ENCODE assay signal across 8 cellular contexts in the genomic region with DNA sequence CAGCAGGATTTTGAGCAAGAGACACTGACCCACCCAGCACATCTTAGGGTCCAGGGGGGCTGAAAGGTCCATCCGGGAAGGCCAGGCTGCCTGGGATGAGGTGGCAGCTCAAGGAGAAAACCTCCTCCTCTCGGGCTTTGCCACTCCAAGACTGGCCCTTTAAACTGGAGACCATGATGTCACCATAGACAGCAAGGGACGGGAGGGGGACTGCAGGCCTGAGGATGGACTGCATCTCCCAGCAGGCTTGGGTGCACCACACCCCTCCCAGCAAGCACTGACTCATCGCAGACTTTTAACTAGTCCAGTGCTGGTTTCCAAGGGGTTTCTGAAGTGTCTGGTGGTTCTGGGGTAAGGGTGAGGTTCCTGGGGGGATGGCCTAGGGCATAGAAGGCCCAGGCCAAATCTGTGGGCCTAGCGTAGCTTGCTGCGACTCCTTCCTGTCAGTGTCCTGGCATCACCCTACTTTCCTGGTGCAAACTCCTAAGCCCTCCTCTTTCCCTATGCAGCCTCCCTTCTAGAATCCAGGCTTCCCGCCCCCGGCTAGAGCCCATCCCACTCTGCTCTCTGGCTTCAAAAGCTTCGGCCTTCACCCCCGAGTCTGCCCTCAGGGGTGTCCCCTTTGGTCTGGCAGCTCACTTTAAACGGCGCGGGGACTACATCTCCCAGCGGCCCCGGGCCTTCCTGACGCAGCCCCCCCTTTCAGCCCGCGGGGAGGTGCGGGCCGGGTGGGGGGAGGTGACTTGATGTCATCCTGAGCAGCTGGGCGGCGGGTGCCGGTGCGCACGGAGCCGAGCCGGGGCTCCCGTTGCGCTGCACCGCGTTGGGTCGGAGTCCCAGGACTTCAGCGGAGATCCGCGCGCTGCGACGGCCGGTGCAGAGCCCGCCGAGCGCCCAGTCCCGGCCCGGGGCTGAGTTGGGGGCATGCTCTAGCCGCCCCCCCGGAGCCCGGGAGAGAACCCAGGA. TPM values are rescaled to one million over a fixed set of nuclear protein-coding genes. Genes with fewer than 3 reads are reported as not detected.
DNase-seq lines count a peak whose midpoint lies in the region; ATAC-seq and TF ChIP-seq lines count a peak whose summit lies in the region.

A gene (plus strand): TSS at position 746 of the 966 bp plus-strand sequence. CDS start 1,046 bp downstream, outside the sequence.

- TF ChIP-seq POLR2A in tibial nerve (IDR thresholded peaks at IDR 0.05): peak; percentile 37 to 78

- peaks cover 5% of the 10 kb centered on the region for H3K36me3 Mint-ChIP-seq in T-cell

- no peaks in the 10 kb centered on the region for H3K27me3 ChIP-seq in parathyroid adenoma (ENCODE audit: control insufficient read depth, insufficient read depth, low read length)
- no peaks in the 10 kb centered on the region for H3K27me3 ChIP-seq in tibial nerve

- no peaks in the 10 kb centered on the region for H3K27me3 Mint-ChIP-seq in T-cell

- 1% methylated on average over 39 to 47 of the region's 47 CpGs for WGBS in adipose tissue, 3 donors
- 1% methylated on average over 18 to 31 of the region's 47 CpGs for WGBS in tibial nerve, 2 donors

- CTCF ChIA-PET in T-cell (lab: Charles Lee): interaction anchor here in 1 of 2 donors (0.5 to 1.3 kb wide), 4 partner anchors 80 to 845 kb away, joined by 3 to 5 read pairs (median 4); a partner anchor contains a TSS

- H3K4me3 Mint-ChIP-seq in T-cell: peak within 1 kb of the TSS; percentile 90 to 94 (median 93)

- no peaks in the 10 kb centered on the region for H3K79me2 ChIP-seq in parathyroid adenoma

- ATAC-seq in HG02870 (IDR thresholded peaks at IDR 0.05; ENCODE audit: unreplicated experiment): peak; percentile 88
- ATAC-seq in T-cell (replicated peaks in 1 of 4): peak; percentile 92 to 96 (median 94)

- peak; percentile 59 to 83 for TF ChIP-seq EP300 in tibial nerve (IDR thresholded peaks at IDR 0.05)

- peak within 1 kb of the TSS; percentile 96 for H3K4me2 ChIP-seq in parathyroid adenoma (ENCODE audit: low read length)

- POLR2A ChIA-PET in T-cell (lab: Charles Lee): interaction anchor here (0.5 to 1.1 kb wide), 5 partner anchors 12 to 146 kb away, joined by 3 to 6 read pairs (median 4); a partner anchor contains a TSS

- TF ChIP-seq CTCF in GM12875 (IDR thresholded peaks at IDR 0.05; ENCODE audit: borderline replicate concordance, insufficient read depth, low read depth, low read length) (no peak), parathyroid adenoma (IDR thresholded peaks at IDR 0.05) (no peak), tibial nerve (IDR thresholded peaks at IDR 0.05) (peak in 2 of 5 experiments; percentile 16 to 67)

- H3K27ac Mint-ChIP-seq in T-cell: peak within 1 kb of the TSS; percentile 99

- H2AFZ ChIP-seq in parathyroid adenoma: peak within 1 kb of the TSS; percentile 89

- H3K36me3 ChIP-seq in parathyroid adenoma (ENCODE audit: control insufficient read depth, insufficient read depth, low read length) (no peaks in the 10 kb centered on the region), tibial nerve (peaks cover 0 to 29% (median 0%) of the 10 kb centered on the region in 3 donors)

- H3K27ac ChIP-seq in adipose tissue (ENCODE audit: low read depth, low read length): peak within 1 kb of the TSS; percentile 83
- peak within 1 kb of the TSS; percentile 85 for H3K27ac ChIP-seq in parathyroid adenoma
- peak within 1 kb of the TSS; percentile 91 to 98 (median 92) for H3K27ac ChIP-seq in tibial nerve

- peak within 1 kb of the TSS; percentile 53 for H3K9ac ChIP-seq in parathyroid adenoma

- H3K9me3 ChIP-seq in parathyroid adenoma (ENCODE audit: control insufficient read depth, low read length): no peaks in the 10 kb centered on the region
- H3K9me3 ChIP-seq in tibial nerve: no peaks in the 10 kb centered on the region

- no peaks in the 10 kb centered on the region for H3K9me3 Mint-ChIP-seq in T-cell

- DNase-seq in NCI-H146 (lab: John Stamatoyannopoulos, UW) (peak; percentile 90), T-cell (peak; percentile 82 to 95 (median 90)), cardiac septum (ENCODE audit: low spot score) (peak; percentile 96), tibial nerve (ENCODE audit: low spot score in 2 of 2) (peak; percentile 88 to 92)

- H3K4me1 Mint-ChIP-seq in T-cell: peaks cover 14 to 23% (median 18%) of the 10 kb centered on the region in 3 donors

- H3K4me1 ChIP-seq in parathyroid adenoma: peaks cover 2% of the 10 kb centered on the region
- peaks cover 0 to 31% (median 13%) of the 10 kb centered on the region in 4 donors for H3K4me1 ChIP-seq in tibial nerve

- intact Hi-C loops in cardiac septum (cut with DNase I): loop anchor here (1.0 kb wide), 1 partner anchor 103 kb away; a partner anchor contains a TSS

- H3K4me3 ChIP-seq in GM12875 (ENCODE audit: low read depth, low read length): peak within 1 kb of the TSS; percentile 65
- peak within 1 kb of the TSS; percentile 80 for H3K4me3 ChIP-seq in parathyroid adenoma (ENCODE audit: low read depth, low read length)
- peak within 1 kb of the TSS; percentile 72 to 98 (median 86) for H3K4me3 ChIP-seq in tibial nerve

RNA-seq across cellular contexts. Expression of the gene that starts here (rescaled TPM):
- 10 to 100 TPM; 15.3 to 25.4 (median 17.2) TPM for total RNA-seq in T-cell
- polyA plus RNA-seq in adipose tissue: 10 to 100 TPM in 2 of 3 donors, 1 to 10 TPM in 1; 10.0 to 17.9 (median 13.0) TPM
- 24.9 TPM for total RNA-seq in cardiac septum
- 10 to 100 TPM; 10.7 to 21.4 (median 20.2) TPM for total RNA-seq in tibial nerve

Comparison
In these comparisons a context has a peak if more than half of its experiments do, and no peak if none do; other contexts are left out.
1. Peak in every context shown above with its lines: DNase-seq, ATAC-seq, H3K4me3 ChIP-seq and H3K27ac ChIP-seq.